ENCODE assay signal across 14 cellular contexts in the genomic region with DNA sequence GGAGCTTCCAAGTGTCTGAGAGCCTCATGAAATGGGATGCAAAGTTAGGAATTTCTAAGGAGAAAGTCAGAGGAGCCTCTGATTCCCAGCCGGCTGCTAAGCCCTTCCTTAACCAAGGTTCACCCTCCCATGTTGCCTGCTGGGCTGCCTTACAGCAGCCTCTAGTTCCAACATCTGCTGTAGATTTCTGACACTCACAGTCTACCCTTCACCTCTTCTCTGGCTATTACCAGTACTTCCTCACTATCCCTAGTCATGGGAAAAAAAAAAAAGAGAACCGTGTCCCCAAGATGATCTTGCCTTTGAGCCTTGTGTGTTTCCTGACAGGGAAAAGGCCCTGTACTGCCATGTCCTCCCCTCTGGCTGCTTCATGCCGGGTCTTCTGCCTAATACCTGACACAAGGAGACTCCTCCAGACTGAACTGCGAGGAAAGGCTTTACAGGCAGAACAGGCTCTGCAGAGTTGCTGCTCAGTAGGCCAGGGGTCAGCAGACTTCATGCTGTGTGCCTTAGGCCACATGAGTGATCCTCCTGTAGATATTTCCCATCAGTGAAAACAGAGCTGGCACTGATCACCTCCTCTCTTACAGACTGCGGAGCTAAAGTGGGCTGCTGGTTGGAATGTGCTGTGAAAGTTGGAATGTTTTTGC. TPM values are rescaled to one million over a fixed set of nuclear protein-coding genes. Genes with fewer than 3 reads are reported as not detected.
DNase-seq lines count a peak whose midpoint lies in the region; ATAC-seq and TF ChIP-seq lines count a peak whose summit lies in the region.
"Had no signal": no experiment of that assay in that cellular context is flagged by ENCODE, and none has a peak within 500 bp of the region (broad histone marks: within the 10 kb centered on the region; RNA-seq: fewer than 3 reads in every experiment).

No MANE protein-coding gene starts in this region.

- H3K27me3 ChIP-seq in cardiac muscle cell: no peaks in the 10 kb centered on the region
- no peaks in the 10 kb centered on the region for H3K27me3 ChIP-seq in PC-9 (ENCODE audit: insufficient read depth, low read depth)
- no peaks in the 10 kb centered on the region for H3K27me3 ChIP-seq in esophagus muscularis mucosa
- no peaks in the 10 kb centered on the region for H3K27me3 ChIP-seq in thyroid gland
- H3K27me3 ChIP-seq: hepatocyte had no signal

- TF ChIP-seq POLR2A in esophagus muscularis mucosa (IDR thresholded peaks at IDR 0.05; ENCODE audit: low read depth): no peak
- no peak for TF ChIP-seq POLR2A in thyroid gland (IDR thresholded peaks at IDR 0.05)

- BruUV-seq in PC-9 (replicated peaks; lab: Mats Ljungman, UMichigan): TSS peak; percentile 59

- WGBS in esophagus muscularis mucosa: 74% methylated on average over 5 of the region's 5 CpGs
- WGBS in thyroid gland, 2 donors: 43 to 52% methylated on average over 5 of the region's 5 CpGs

- H3K4me2 ChIP-seq in PC-9: peak overlapping the region; percentile 87
- H3K4me2 ChIP-seq: hepatocyte had no signal

- CTCF ChIA-PET in PC-9 (lab: Charles Lee): interaction anchor here (0.5 to 1.2 kb wide), 5 partner anchors 20 to 382 kb away, joined by 3 to 4 read pairs (median 3); no protein-coding TSS in a partner anchor

- no peaks in the 10 kb centered on the region for H3K9me3 ChIP-seq in cardiac muscle cell (ENCODE audit: low read depth)
- H3K9me3 ChIP-seq in PC-9 (ENCODE audit: insufficient read depth, low read depth): peaks cover 1% of the 10 kb centered on the region; the same call in 1 of the 2 replicates
- H3K9me3 ChIP-seq in esophagus muscularis mucosa: no peaks in the 10 kb centered on the region
- H3K9me3 ChIP-seq in thyroid gland: no peaks in the 10 kb centered on the region

- TF ChIP-seq CTCF in cardiac muscle cell (IDR thresholded peaks at IDR 0.05; ENCODE audit: low read depth, low read length) (no peak), PC-9 (conservative IDR thresholded peaks at IDR 0.05) (no peak), esophagus muscularis mucosa (IDR thresholded peaks at IDR 0.05) (no peak), thyroid gland (IDR thresholded peaks at IDR 0.05) (no peak)

- H3F3A ChIP-seq in PC-9 (ENCODE audit: insufficient read depth, low read depth): peaks cover 43% of the 10 kb centered on the region

- ATAC-seq in Right ventricle myocardium superior (ENCODE audit: poor library complexity) (no peak), HG02852 (IDR thresholded peaks at IDR 0.05; ENCODE audit: unreplicated experiment) (no peak), sciatic nerve (no peak)

- no peaks in the 10 kb centered on the region for H4K20me1 ChIP-seq in PC-9 (ENCODE audit: insufficient read depth)

- H2AFZ ChIP-seq in PC-9: no peak overlapping the region; the same call in 1 of the 2 replicates
- H2AFZ ChIP-seq: hepatocyte had no signal

- intact Hi-C loops in Right ventricle myocardium superior (cut with DNase I) (no loop called here), PC-9 (cut with micrococcal nuclease; ENCODE audit: unreplicated experiment) (loop anchor here (1.0 to 10.0 kb wide), 3 partner anchors 12 to 157 kb away; no protein-coding TSS in a partner anchor), esophagus muscularis mucosa (cut with DNase I) (no loop called here), thyroid gland (cut with DNase I) (no loop called here), sciatic nerve (cut with DNase I) (no loop called here)

- H3K27ac ChIP-seq in cardiac muscle cell (peak overlapping the region; percentile 53), PC-9 (peak overlapping the region; percentile 97), esophagus muscularis mucosa (replicated peaks in 1 of 4) (no peak overlapping the region), thyroid gland (peak overlapping the region; percentile 20 to 72 (median 67))
- H3K27ac ChIP-seq: hepatocyte, RWPE1 had no signal

- no peak for TF ChIP-seq EP300 in esophagus muscularis mucosa (IDR thresholded peaks at IDR 0.05)

- DNase-seq in cardiac muscle cell (ENCODE audit: low read depth in 1 of 2, low spot score in 1 of 2) (no peak), Right ventricle myocardium superior (no peak), PC-9 (peak; percentile 74 to 96), esophagus muscularis mucosa (ENCODE audit: extremely low spot score) (peak; percentile 85), thyroid gland (peak; percentile 46 to 58), HuH-7 (ENCODE audit: low spot score) (no peak), sciatic nerve (ENCODE audit: low spot score) (no peak)
- DNase-seq: amygdala, C1 segment of cervical spinal cord, endodermal cell, midbrain had no signal

- H3K9me2 ChIP-seq in PC-9 (ENCODE audit: insufficient read depth): no peaks in the 10 kb centered on the region

- H3K4me1 ChIP-seq in cardiac muscle cell (ENCODE audit: low read depth): peaks cover 25% of the 10 kb centered on the region
- H3K4me1 ChIP-seq in PC-9 (replicated peaks; ENCODE audit: insufficient read depth): peaks cover 64% of the 10 kb centered on the region
- peaks cover 0 to 7% (median 5%) of the 10 kb centered on the region in 4 donors for H3K4me1 ChIP-seq in esophagus muscularis mucosa
- peaks cover 15 to 20% of the 10 kb centered on the region in 2 donors for H3K4me1 ChIP-seq in thyroid gland

- H3K79me2 ChIP-seq in PC-9 (ENCODE audit: low read depth): peaks cover 87% of the 10 kb centered on the region
- H3K79me2 ChIP-seq: hepatocyte had no signal

- POLR2A ChIA-PET in PC-9 (lab: Charles Lee; ENCODE audit: unreplicated experiment): interaction anchor here (0.6 to 0.9 kb wide), 4 partner anchors 12 to 925 kb away, joined by 3 to 18 read pairs (median 4); no protein-coding TSS in a partner anchor

- H3K36me3 ChIP-seq in cardiac muscle cell (no peaks in the 10 kb centered on the region), PC-9 (ENCODE audit: low read depth) (no peaks in the 10 kb centered on the region), esophagus muscularis mucosa (no peaks in the 10 kb centered on the region), thyroid gland (no peaks in the 10 kb centered on the region)

- no peak overlapping the region for H3K4me3 ChIP-seq in cardiac muscle cell
- peak overlapping the region; percentile 51 for H3K4me3 ChIP-seq in PC-9
- no peak overlapping the region for H3K4me3 ChIP-seq in esophagus muscularis mucosa
- H3K4me3 ChIP-seq in thyroid gland (replicated peaks in 1 of 3): no peak overlapping the region
- H3K4me3 ChIP-seq: hepatocyte had no signal

RNA-seq across cellular contexts. Expression of a gene that starts 46.8 kb away (rescaled TPM):
- total RNA-seq in cardiac muscle cell (64.0 and 128 TPM in 2 replicates), Right ventricle myocardium superior (14.5 TPM), PC-9 (2021) (32.4 and 49.8 TPM in 2 replicates), esophagus muscularis mucosa (10 to 100 TPM; 13.3 to 67.6 (median 32.2) TPM), thyroid gland (10 to 100 TPM; 34.0 to 68.7 (median 49.8) TPM), sciatic nerve (52.9 TPM)
- 51.0 and 113 TPM in 2 replicates for polyA plus RNA-seq in cardiac muscle cell

Comparison
In these comparisons a context has a peak if more than half of its experiments do, and no peak if none do; other contexts are left out.
1. DNase-seq: peak in PC-9 (2 of 2), esophagus muscularis mucosa (single experiment) and thyroid gland (2 of 2); none in cardiac muscle cell (0 of 2), Right ventricle myocardium superior (single experiment), HuH-7 (single experiment) and sciatic nerve (single experiment).
2. H3K27ac ChIP-seq: peak in cardiac muscle cell (single experiment), PC-9 (single experiment) and thyroid gland (3 of 3); none in esophagus muscularis mucosa (0 of 4).